In the genomic region with DNA sequence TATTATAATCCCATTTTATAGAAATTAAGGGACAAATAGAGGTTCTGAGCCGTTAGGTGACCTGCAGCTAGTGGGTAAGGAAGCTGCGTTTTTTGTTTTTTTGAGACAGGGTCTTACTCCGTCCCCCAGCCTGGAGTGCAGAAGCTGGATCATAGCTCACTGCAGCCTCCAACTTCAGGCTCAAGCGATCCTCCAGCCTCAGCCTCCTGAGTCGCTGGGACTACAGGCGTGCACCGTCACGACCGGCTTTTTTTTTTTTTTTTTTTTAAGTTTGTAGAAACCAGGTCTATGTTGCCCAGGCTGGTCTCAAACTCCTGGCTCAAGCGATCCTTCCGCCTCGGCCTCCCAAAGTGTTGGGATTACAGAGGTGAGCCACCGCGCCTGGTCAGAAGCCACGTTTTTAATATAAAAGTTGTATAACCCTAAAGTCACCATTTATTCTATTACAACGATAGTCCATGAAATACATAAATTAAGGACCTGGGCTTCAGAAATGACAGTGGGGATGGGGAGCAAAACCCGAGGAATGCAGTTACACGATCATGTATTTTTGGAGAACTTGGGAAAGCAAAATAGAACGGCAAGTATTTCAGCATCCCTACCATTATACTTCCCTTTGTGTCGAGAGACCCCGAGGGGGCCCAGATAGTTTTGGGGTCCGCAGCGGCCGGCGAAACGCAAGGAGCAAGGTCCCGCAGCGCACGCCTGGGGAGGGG, we compare ENCODE assay signal across 1 cellular context.
TF ChIP-seq lines count a peak whose summit lies in the region.

No MANE protein-coding gene starts in this region.

TF ChIP-seq in GM23338, 12 proteins besides CTCF, POLR2A, EP300 and RAD21 (continued from another document):
- TF ChIP-seq, protein P1, sequence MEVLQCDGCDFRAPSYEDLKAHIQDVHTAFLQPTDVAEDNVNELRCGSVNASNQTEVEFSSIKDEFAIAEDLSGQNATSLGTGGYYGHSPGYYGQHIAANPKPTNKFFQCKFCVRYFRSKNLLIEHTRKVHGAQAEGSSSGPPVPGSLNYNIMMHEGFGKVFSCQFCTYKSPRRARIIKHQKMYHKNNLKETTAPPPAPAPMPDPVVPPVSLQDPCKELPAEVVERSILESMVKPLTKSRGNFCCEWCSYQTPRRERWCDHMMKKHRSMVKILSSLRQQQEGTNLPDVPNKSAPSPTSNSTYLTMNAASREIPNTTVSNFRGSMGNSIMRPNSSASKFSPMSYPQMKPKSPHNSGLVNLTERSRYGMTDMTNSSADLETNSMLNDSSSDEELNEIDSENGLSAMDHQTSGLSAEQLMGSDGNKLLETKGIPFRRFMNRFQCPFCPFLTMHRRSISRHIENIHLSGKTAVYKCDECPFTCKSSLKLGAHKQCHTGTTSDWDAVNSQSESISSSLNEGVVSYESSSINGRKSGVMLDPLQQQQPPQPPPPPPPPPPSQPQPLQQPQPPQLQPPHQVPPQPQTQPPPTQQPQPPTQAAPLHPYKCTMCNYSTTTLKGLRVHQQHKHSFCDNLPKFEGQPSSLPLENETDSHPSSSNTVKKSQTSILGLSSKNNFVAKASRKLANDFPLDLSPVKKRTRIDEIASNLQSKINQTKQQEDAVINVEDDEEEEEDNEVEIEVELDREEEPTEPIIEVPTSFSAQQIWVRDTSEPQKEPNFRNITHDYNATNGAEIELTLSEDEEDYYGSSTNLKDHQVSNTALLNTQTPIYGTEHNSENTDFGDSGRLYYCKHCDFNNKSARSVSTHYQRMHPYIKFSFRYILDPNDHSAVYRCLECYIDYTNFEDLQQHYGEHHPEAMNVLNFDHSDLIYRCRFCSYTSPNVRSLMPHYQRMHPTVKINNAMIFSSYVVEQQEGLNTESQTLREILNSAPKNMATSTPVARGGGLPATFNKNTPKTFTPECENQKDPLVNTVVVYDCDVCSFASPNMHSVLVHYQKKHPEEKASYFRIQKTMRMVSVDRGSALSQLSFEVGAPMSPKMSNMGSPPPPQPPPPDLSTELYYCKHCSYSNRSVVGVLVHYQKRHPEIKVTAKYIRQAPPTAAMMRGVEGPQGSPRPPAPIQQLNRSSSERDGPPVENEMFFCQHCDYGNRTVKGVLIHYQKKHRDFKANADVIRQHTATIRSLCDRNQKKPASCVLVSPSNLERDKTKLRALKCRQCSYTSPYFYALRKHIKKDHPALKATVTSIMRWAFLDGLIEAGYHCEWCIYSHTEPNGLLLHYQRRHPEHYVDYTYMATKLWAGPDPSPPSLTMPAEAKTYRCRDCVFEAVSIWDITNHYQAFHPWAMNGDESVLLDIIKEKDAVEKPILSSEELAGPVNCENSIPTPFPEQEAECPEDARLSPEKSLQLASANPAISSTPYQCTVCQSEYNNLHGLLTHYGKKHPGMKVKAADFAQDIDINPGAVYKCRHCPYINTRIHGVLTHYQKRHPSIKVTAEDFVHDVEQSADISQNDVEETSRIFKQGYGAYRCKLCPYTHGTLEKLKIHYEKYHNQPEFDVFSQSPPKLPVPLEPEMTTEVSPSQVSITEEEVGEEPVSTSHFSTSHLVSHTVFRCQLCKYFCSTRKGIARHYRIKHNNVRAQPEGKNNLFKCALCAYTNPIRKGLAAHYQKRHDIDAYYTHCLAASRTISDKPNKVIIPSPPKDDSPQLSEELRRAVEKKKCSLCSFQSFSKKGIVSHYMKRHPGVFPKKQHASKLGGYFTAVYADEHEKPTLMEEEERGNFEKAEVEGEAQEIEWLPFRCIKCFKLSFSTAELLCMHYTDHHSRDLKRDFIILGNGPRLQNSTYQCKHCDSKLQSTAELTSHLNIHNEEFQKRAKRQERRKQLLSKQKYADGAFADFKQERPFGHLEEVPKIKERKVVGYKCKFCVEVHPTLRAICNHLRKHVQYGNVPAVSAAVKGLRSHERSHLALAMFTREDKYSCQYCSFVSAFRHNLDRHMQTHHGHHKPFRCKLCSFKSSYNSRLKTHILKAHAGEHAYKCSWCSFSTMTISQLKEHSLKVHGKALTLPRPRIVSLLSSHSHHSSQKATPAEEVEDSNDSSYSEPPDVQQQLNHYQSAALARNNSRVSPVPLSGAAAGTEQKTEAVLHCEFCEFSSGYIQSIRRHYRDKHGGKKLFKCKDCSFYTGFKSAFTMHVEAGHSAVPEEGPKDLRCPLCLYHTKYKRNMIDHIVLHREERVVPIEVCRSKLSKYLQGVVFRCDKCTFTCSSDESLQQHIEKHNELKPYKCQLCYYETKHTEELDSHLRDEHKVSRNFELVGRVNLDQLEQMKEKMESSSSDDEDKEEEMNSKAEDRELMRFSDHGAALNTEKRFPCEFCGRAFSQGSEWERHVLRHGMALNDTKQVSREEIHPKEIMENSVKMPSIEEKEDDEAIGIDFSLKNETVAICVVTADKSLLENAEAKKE (CRISPR knock-in tag; IDR thresholded peaks at IDR 0.05): no peak
- TF ChIP-seq STAT1 (IDR thresholded peaks at IDR 0.05; ENCODE audit: unreplicated experiment): no peak
